ENCODE assay signal across 24 cellular contexts in genomic region chr6:129426343-129426742, GRCh38.
"Had no signal": no experiment of that assay in that cellular context is flagged by ENCODE, and none has a peak within 500 bp of the region (broad histone marks: within the 10 kb centered on the region; RNA-seq: fewer than 3 reads in every experiment).

No MANE protein-coding gene starts in this region.

- DNase-seq: stimulated activated CD4-positive, alpha-beta T cell treated with anti-CD3 and anti-CD28 coated beads, Interleukin-2, amount 100 ng/mL, for 48 hours; stimulated activated CD4-positive, alpha-beta T cell treated with anti-CD3 and anti-CD28 coated beads, Interleukin-4, amount 100 ng/mL, for 1 hour; stimulated activated CD4-positive, alpha-beta T cell treated with anti-CD3 and anti-CD28 coated beads, Interleukin-4, amount 100 ng/mL, for 24 hours; stimulated activated CD4-positive, alpha-beta T cell treated with anti-CD3 and anti-CD28 coated beads, Interleukin-4, amount 100 ng/mL, for 4 hours; stimulated activated CD8-positive, alpha-beta memory T cell treated with anti-CD3 and anti-CD28 coated beads, Interleukin-4, amount 100 ng/mL, for 48 hours; stimulated activated naive B cell treated with anti-CD40 and anti-IgM and Interleukin-4, amounts not matched to agents 10 μg/mL and 1 μg/mL and 100 μg/mL, for 72 hours; stimulated activated naive CD4-positive, alpha-beta T cell; stimulated activated naive CD4-positive, alpha-beta T cell treated with Interleukin-2 at 50 U/mL for 16 hours; stimulated activated naive CD8-positive, alpha-beta T cell treated with anti-CD3 and anti-CD28 coated beads, Interleukin-15, amount 100 ng/mL, for 72 hours; stimulated activated naive CD8-positive, alpha-beta T cell treated with anti-CD3 and anti-CD28 coated beads, Interleukin-15, Interleukin-2, amounts not matched to agents 100 U/mL and 50 U/mL, for 24 hours; stomach; substantia nigra; testis; thyroid gland; tibial artery; transverse colon; trophoblast cell; upper lobe of left lung; upper lobe of right lung; uterus had no signal

- H3K27me3 ChIP-seq: stomach, suprapubic skin, testis, thyroid gland, tibial artery, tibial nerve, transverse colon, upper lobe of left lung, upper lobe of right lung, uterus, vagina had no signal

- H3K9me3 ChIP-seq: stomach, suprapubic skin, testis, thoracic aorta, thyroid gland, tibial artery, transverse colon, upper lobe of left lung, upper lobe of right lung, vagina had no signal

- H3K36me3 ChIP-seq: suprapubic skin, thyroid gland, transverse colon, upper lobe of left lung, upper lobe of right lung, uterus had no signal

- H3K4me1 ChIP-seq: stomach, suprapubic skin, testis, tibial artery, tibial nerve, transverse colon, upper lobe of left lung, upper lobe of right lung, uterus, vagina had no signal

- H3K27ac ChIP-seq: stomach, suprapubic skin, testis, thoracic aorta, thyroid gland, tibial artery, tibial nerve, transverse colon, upper lobe of left lung, upper lobe of right lung, uterus, vagina had no signal

- H3K4me3 ChIP-seq: stomach, suprapubic skin, testis, thoracic aorta, thyroid gland, tibial artery, tibial nerve, transverse colon, upper lobe of left lung, upper lobe of right lung, uterus, vagina had no signal
